ENCODE assay signal across 20 cellular contexts in genomic region chr5:180401236-180401907, GRCh38.
"Had no signal": no experiment of that assay in that cellular context is flagged by ENCODE, and none has a peak within 500 bp of the region (broad histone marks: within the 10 kb centered on the region; RNA-seq: fewer than 3 reads in every experiment).

No MANE protein-coding gene starts in this region.

- DNase-seq: colonic mucosa; effector memory CD4-positive, alpha-beta T cell; esophagus squamous epithelium; gastrocnemius medialis; heart left ventricle; left cardiac atrium; left lung; mesendoderm; natural killer cell; pancreas; sigmoid colon; stimulated activated CD4-positive, alpha-beta T cell treated with anti-CD3 and anti-CD28 coated beads, Interleukin-2, amount 100 ng/mL, for 24 hours; stimulated activated CD4-positive, alpha-beta T cell treated with anti-CD3 and anti-CD28 coated beads, Interleukin-4, amount 100 ng/mL, for 24 hours; stimulated activated naive CD8-positive, alpha-beta T cell treated with anti-CD3 and anti-CD28 coated beads, Interleukin-15, Interleukin-2, amounts not matched to agents 100 U/mL and 50 U/mL, for 24 hours; substantia nigra; testis had no signal

- H3K4me3 ChIP-seq: colonic mucosa, esophagus squamous epithelium, gastrocnemius medialis, heart left ventricle, hepatocyte, left lung, pancreas, sigmoid colon, testis, tibial artery had no signal

- H3K4me1 ChIP-seq: colonic mucosa, esophagus squamous epithelium, gastrocnemius medialis, heart left ventricle, left lung, pancreas, sigmoid colon, testis, tibial artery had no signal

- H3K27me3 ChIP-seq: colonic mucosa, gastrocnemius medialis, heart left ventricle, hepatocyte, left lung, neutrophil, pancreas, sigmoid colon, testis, tibial artery had no signal

- ATAC-seq: gastrocnemius medialis; heart left ventricle; left cardiac atrium; left lung; natural killer cell; pancreas; stimulated activated memory B cell treated with anti-CD40 and anti-IgM and Interleukin-4, amounts not matched to agents 10 μg/mL and 1 μg/mL and 100 μg/mL, for 72 hours; stimulated activated naive CD8-positive, alpha-beta T cell treated with anti-CD3 and anti-CD28 coated beads, Interleukin-15, Interleukin-2, amounts not matched to agents 100 U/mL and 50 U/mL, for 24 hours had no signal

- H3K36me3 ChIP-seq: colonic mucosa, esophagus squamous epithelium, gastrocnemius medialis, heart left ventricle, left lung, neutrophil, pancreas, sigmoid colon, tibial artery had no signal

- H3K27ac ChIP-seq: colonic mucosa, esophagus squamous epithelium, gastrocnemius medialis, heart left ventricle, hepatocyte, left lung, neutrophil, pancreas, sigmoid colon, testis, tibial artery had no signal

- H3K9me3 ChIP-seq: colonic mucosa, esophagus squamous epithelium, gastrocnemius medialis, neutrophil, pancreas, testis, tibial artery had no signal
